Comparison of ENCODE assay signal across 8 cellular contexts in genomic region chr17:49730078-49730786, GRCh38. TPM values are rescaled to one million over a fixed set of nuclear protein-coding genes. Genes with fewer than 3 reads are reported as not detected.
A peak's percentile ranks its signal among the peaks of the same experiment; 100 is the strongest.
DNase-seq lines count a peak whose midpoint lies in the region; ATAC-seq, FAIRE-seq and TF ChIP-seq lines count a peak whose summit lies in the region.

No MANE protein-coding gene starts in this region.

- TF ChIP-seq CTCF in right atrium auricular region (IDR thresholded peaks at IDR 0.05) (no peak), sigmoid colon (IDR thresholded peaks at IDR 0.05) (no peak)

- peak in 2 of 4 donors; percentile 31 to 57 for TF ChIP-seq EP300 in sigmoid colon (IDR thresholded peaks at IDR 0.05)

- no peaks in the 10 kb centered on the region for H3K9me3 ChIP-seq in right atrium auricular region
- no peaks in the 10 kb centered on the region for H3K9me3 ChIP-seq in sigmoid colon

- H3K4me1 ChIP-seq in right atrium auricular region (peaks cover 0 to 59% of the 10 kb centered on the region in 2 donors), sigmoid colon (peaks cover 0 to 57% (median 46%) of the 10 kb centered on the region in 4 donors)

- peak; percentile 85 for DNase-seq in GM03348 (ENCODE audit: low spot score)
- DNase-seq in astrocyte of the hippocampus (ENCODE audit: low read depth, low spot score), result peak; percentile 92
- DNase-seq in right atrium auricular region (ENCODE audit: low spot score), result peak; percentile 85
- peak; percentile 94 for DNase-seq in sigmoid colon
- no peak for DNase-seq in stimulated activated CD4-positive, alpha-beta T cell treated with anti-CD3 and anti-CD28 coated beads, Interleukin-15, amount 100 ng/mL, for 24 hours
- no peak for DNase-seq in central memory CD4-positive, alpha-beta T cell
- no peak for DNase-seq in urothelium cell line (ENCODE audit: low spot score)

- H3K36me3 ChIP-seq in right atrium auricular region (no peaks in the 10 kb centered on the region), sigmoid colon (no peaks in the 10 kb centered on the region)

- H3K4me3 ChIP-seq in right atrium auricular region, result no peak overlapping the region
- no peak overlapping the region for H3K4me3 ChIP-seq in sigmoid colon

- intact Hi-C loops in sigmoid colon (cut with DNase I), result no loop called here

- 69% methylated on average over 4 of the region's 4 CpGs for WGBS in sigmoid colon, 2 donors

- H3K27me3 ChIP-seq in right atrium auricular region, result no peaks in the 10 kb centered on the region
- H3K27me3 ChIP-seq in sigmoid colon, result no peaks in the 10 kb centered on the region

- no peak for ATAC-seq in GM21390 (IDR thresholded peaks at IDR 0.05; ENCODE audit: unreplicated experiment)

- peak overlapping the region; percentile 79 to 80 for H3K27ac ChIP-seq in right atrium auricular region
- peak overlapping the region; percentile 83 to 88 (median 84) for H3K27ac ChIP-seq in sigmoid colon

- TF ChIP-seq POLR2A in sigmoid colon (IDR thresholded peaks at IDR 0.05), result no peak

- FAIRE-seq in urothelium cell line (lab: Jason Lieb, UNC), result no peak

RNA-seq across cellular contexts. Expression of gene SLC35B1, which starts 22.5 kb away (rescaled TPM):
- 10 to 100 TPM; 54.1 to 83.6 TPM for total RNA-seq in right atrium auricular region
- total RNA-seq in sigmoid colon, result 10 to 100 TPM; 13.0 to 34.9 (median 20.0) TPM
- polyA plus RNA-seq in sigmoid colon, result 10 to 100 TPM; 24.0 to 59.7 (median 26.6) TPM

RNA-seq across cellular contexts. Expression of gene FAM117A, which starts 33.7 kb away (rescaled TPM):
- total RNA-seq in right atrium auricular region, result 10 to 100 TPM; 15.1 to 15.5 TPM
- 10 to 100 TPM; 11.1 to 34.6 (median 27.4) TPM for total RNA-seq in sigmoid colon
- polyA plus RNA-seq in sigmoid colon, result 10 to 100 TPM in 1 of 3 donors, 1 to 10 TPM in 2; 3.5 to 15.6 (median 9.6) TPM

RNA-seq across cellular contexts. Expression of gene SPOP, which starts 52.3 kb away (rescaled TPM):
- total RNA-seq in right atrium auricular region, result 10 to 100 TPM; 40.9 to 71.8 TPM
- total RNA-seq in sigmoid colon, result 100 to 1,000 TPM; 226 to 332 (median 280) TPM
- 10 to 100 TPM; 33.0 to 38.9 (median 35.6) TPM for polyA plus RNA-seq in sigmoid colon

RNA-seq across cellular contexts. Expression of gene KAT7, which starts 58.2 kb away (rescaled TPM):
- total RNA-seq in right atrium auricular region (10 to 100 TPM; 30.5 to 38.2 TPM), sigmoid colon (10 to 100 TPM; 23.8 to 34.9 (median 32.0) TPM)
- 10 to 100 TPM in 1 of 3 donors, 1 to 10 TPM in 2; 6.2 to 14.3 (median 9.0) TPM for polyA plus RNA-seq in sigmoid colon

Comparison
In these comparisons a context has a peak if more than half of its experiments do, and no peak if none do; other contexts are left out.
1. DNase-seq: peak in GM03348 (single experiment), astrocyte of the hippocampus (single experiment), right atrium auricular region (single experiment) and sigmoid colon (single experiment); none in stimulated activated CD4-positive, alpha-beta T cell treated with anti-CD3 and anti-CD28 coated beads, Interleukin-15, amount 100 ng/mL, for 24 hours (single experiment), central memory CD4-positive, alpha-beta T cell (single experiment) and urothelium cell line (single experiment).